ENCODE assay signal across 23 cellular contexts in the genomic region with DNA sequence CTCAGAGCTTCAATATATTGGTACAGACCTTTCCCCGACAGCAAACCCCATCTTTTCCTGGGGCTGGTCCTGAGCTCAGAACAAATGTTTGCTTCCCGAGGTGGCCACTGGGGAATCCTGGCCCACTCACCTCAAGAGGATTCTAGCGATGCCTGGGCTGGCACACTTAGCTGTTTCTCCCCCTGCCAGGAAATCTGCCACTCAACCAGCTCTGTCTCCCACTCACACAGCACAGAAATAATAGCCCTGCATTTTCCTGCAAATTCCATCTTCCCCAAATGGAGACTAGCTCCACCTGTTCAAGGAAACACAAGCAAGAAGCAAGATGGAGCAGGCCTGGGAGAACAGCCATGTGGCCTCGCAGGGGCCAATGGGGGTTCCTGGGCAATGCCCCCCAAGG. TPM values are rescaled to one million over a fixed set of nuclear protein-coding genes. Genes with fewer than 3 reads are reported as not detected.
A peak's percentile ranks its signal among the peaks of the same experiment; 100 is the strongest.
DNase-seq lines count a peak whose midpoint lies in the region; FAIRE-seq lines count a peak whose summit lies in the region.
"Had no signal": no experiment of that assay in that cellular context is flagged by ENCODE, and none has a peak within 500 bp of the region (broad histone marks: within the 10 kb centered on the region; RNA-seq: fewer than 3 reads in every experiment).

No MANE protein-coding gene starts in this region.

- no peak for FAIRE-seq in RCC 7860 (lab: Jason Lieb, UNC)
- FAIRE-seq: D721Med had no signal

- intact Hi-C loops in posterior vena cava (cut with DNase I) = no loop called here

- DNase-seq in NCI-H1092 treated with DMSO at 0.1 percent for 48 hours (lab: John Stamatoyannopoulos, UW) (peak; percentile 21), NCI-H1092 (lab: John Stamatoyannopoulos, UW) (no peak), NCI-H1694 treated with DMSO at 0.1 percent for 48 hours (lab: John Stamatoyannopoulos, UW) (peak; percentile 38), caudate nucleus (lab: John Stamatoyannopoulos, UW) (peak in 7 of 61 donors; percentile 18 to 68 (median 40)), posterior vena cava (ENCODE audit: low spot score) (peak; percentile 37), cortex of kidney (lab: John Stamatoyannopoulos, UW) (no peak), RCC 7860 (ENCODE audit: low spot score) (no peak), HUDEP-2 (lab: John Stamatoyannopoulos, UW; ENCODE audit: unreplicated experiment in 76 of 76) (no peak)
- DNase-seq: activated CD4-positive, alpha-beta memory T cell treated with anti-CD3 and anti-CD28 coated beads, Interleukin-2, amount 10 ng/mL, durations not matched to agents 7 days and 5 days; activated CD4-positive, CD25-positive, alpha-beta regulatory T cell treated with anti-CD3 and anti-CD28 coated beads, Interleukin-2, amount 50 U/mL, for 72 hours; aorta; CD4-positive, alpha-beta T cell; H7; NCI-H1436; NCI-H748 treated with DMSO at 0.1 percent for 48 hours; occipital lobe; OCI-M1; stomach; tibial artery had no signal

- H3K27ac ChIP-seq in caudate nucleus (ENCODE audit: low read depth, low read length) = peak overlapping the region; percentile 53
- H3K27ac ChIP-seq: 22Rv1, cardiac muscle cell, gastroesophageal sphincter, stomach, tibial artery had no signal

RNA-seq across cellular contexts. Expression of a gene that starts 21.1 kb away (rescaled TPM):
- total RNA-seq in posterior vena cava = 1 to 10 TPM; 1.9 to 2.0 TPM
- total RNA-seq: CD4-positive, alpha-beta T cell had no signal

Comparison
In these comparisons a context has a peak if more than half of its experiments do, and no peak if none do; other contexts are left out.
1. DNase-seq: peak in NCI-H1092 treated with DMSO at 0.1 percent for 48 hours (single experiment), NCI-H1694 treated with DMSO at 0.1 percent for 48 hours (single experiment) and posterior vena cava (single experiment); none in NCI-H1092 (single experiment), cortex of kidney (single experiment), RCC 7860 (single experiment) and HUDEP-2 (0 of 76).